ENCODE assay signal across 8 cellular contexts in genomic region chr13:19860884-19861655, GRCh38. TPM values are rescaled to one million over a fixed set of nuclear protein-coding genes. Genes with fewer than 3 reads are reported as not detected.
DNase-seq lines count a peak whose midpoint lies in the region; ATAC-seq and TF ChIP-seq lines count a peak whose summit lies in the region.

No MANE protein-coding gene starts in this region.

- peaks cover 51% of the 10 kb centered on the region for H3K36me3 Mint-ChIP-seq in CD4-positive, alpha-beta T cell (ENCODE audit: low read depth)

- ATAC-seq in CD4-positive, alpha-beta T cell (ENCODE audit: poor library complexity): no peak
- ATAC-seq in sciatic nerve: no peak

- peak overlapping the region; percentile 91 for H3K27ac Mint-ChIP-seq in CD4-positive, alpha-beta T cell

- peaks cover 45% of the 10 kb centered on the region for H3K4me1 Mint-ChIP-seq in CD4-positive, alpha-beta T cell (ENCODE audit: low read depth)

- peaks cover 12% of the 10 kb centered on the region for H3K36me3 ChIP-seq in Karpas-422 (ENCODE audit: insufficient read depth, low read length)
- H3K36me3 ChIP-seq in muscle layer of colon (ENCODE audit: insufficient read depth, low read length): no peaks in the 10 kb centered on the region

- H3K4me3 ChIP-seq in Karpas-422 (ENCODE audit: low read length) (peak overlapping the region; percentile 90), astrocyte of the spinal cord (ENCODE audit: low read depth, low read length) (peak overlapping the region; percentile 77), muscle layer of colon (ENCODE audit: low read depth in 1 of 2, low read length in 2 of 2) (no peak overlapping the region)

- H2AFZ ChIP-seq in Karpas-422 (ENCODE audit: low read length): no peak overlapping the region

- H3K79me2 ChIP-seq in Karpas-422 (ENCODE audit: low read length): peaks cover 58% of the 10 kb centered on the region

- in situ Hi-C loops in astrocyte of the spinal cord (cut with HindIII; ENCODE audit: low sequenced_read_pairs): no loop called here

- intact Hi-C loops in CD4-positive, alpha-beta T cell (cut with DNase I, micrococcal nuclease): loop anchor here (2.0 to 10.0 kb wide), 5 partner anchors 20 to 1741 kb away; partner anchors contain the start of genes EEF1AKMT1 (in 1 of the 2), MICU2 (in 1 of the 2) and MPHOSPH8 (in 1 of the 2)
- intact Hi-C loops in sciatic nerve (cut with DNase I): loop anchor here (10.0 kb wide), 1 partner anchor 94 kb away; the partner anchor contains the start of gene ZMYM2

- H3K27me3 ChIP-seq in CD4-positive, alpha-beta T cell (ENCODE audit: control insufficient read depth, insufficient read depth, low read length): no peaks in the 10 kb centered on the region
- no peaks in the 10 kb centered on the region for H3K27me3 ChIP-seq in Karpas-422 (ENCODE audit: low read length)
- no peaks in the 10 kb centered on the region for H3K27me3 ChIP-seq in muscle layer of colon (ENCODE audit: control insufficient read depth in 1 of 2, insufficient read depth in 2 of 2, low read length in 2 of 2)

- peak overlapping the region; percentile 98 for H3K4me3 Mint-ChIP-seq in CD4-positive, alpha-beta T cell

- POLR2A ChIA-PET in CD4-positive, alpha-beta T cell (lab: Charles Lee): interaction anchor here (0.6 to 5.7 kb wide), 11 partner anchors 10 to 266 kb away, joined by 3 to 74 read pairs (median 5); partner anchors contain the start of genes MPHOSPH8 and PSPC1

- H3K9ac ChIP-seq in Karpas-422 (ENCODE audit: low read length): peak overlapping the region; percentile 93
- H3K9ac ChIP-seq in muscle layer of colon (ENCODE audit: low read length): peak overlapping the region; percentile 66

- H3K4me1 ChIP-seq in Karpas-422 (ENCODE audit: low read length) (peaks cover 23% of the 10 kb centered on the region), muscle layer of colon (ENCODE audit: insufficient read depth, low read length) (peaks cover 30% of the 10 kb centered on the region)

- H3K9me3 ChIP-seq in CD4-positive, alpha-beta T cell (ENCODE audit: control insufficient read depth, low read length): no peaks in the 10 kb centered on the region
- H3K9me3 ChIP-seq in Karpas-422 (ENCODE audit: low read length) (no peaks in the 10 kb centered on the region), muscle layer of colon (ENCODE audit: low read length) (no peaks in the 10 kb centered on the region)

- no peaks in the 10 kb centered on the region for H3K27me3 Mint-ChIP-seq in CD4-positive, alpha-beta T cell

- H3K9me3 Mint-ChIP-seq in CD4-positive, alpha-beta T cell: no peaks in the 10 kb centered on the region

- peak overlapping the region; percentile 86 for H3K4me2 ChIP-seq in Karpas-422 (ENCODE audit: low read depth, low read length, poor library complexity, severe bottlenecking)

- H3K27ac ChIP-seq in CD4-positive, alpha-beta T cell (ENCODE audit: low read depth, low read length): no peak overlapping the region
- H3K27ac ChIP-seq in Karpas-422 (ENCODE audit: low read length) (no peak overlapping the region), muscle layer of colon (ENCODE audit: low read depth, low read length) (peak overlapping the region; percentile 52)

- no peak for TF ChIP-seq CTCF in CD4-positive, alpha-beta T cell (IDR thresholded peaks at IDR 0.05)
- no peak for TF ChIP-seq CTCF in astrocyte of the spinal cord (IDR thresholded peaks at IDR 0.05; ENCODE audit: low read depth, low read length)

- CTCF ChIA-PET in CD4-positive, alpha-beta T cell (lab: Charles Lee): interaction anchor here (0.6 to 1.6 kb wide), 4 partner anchors 13 to 224 kb away, joined by 3 to 8 read pairs (median 4); no protein-coding TSS in a partner anchor

- DNase-seq in CD4-positive, alpha-beta T cell: peak in 1 of 10 experiments; percentile 12
- DNase-seq in Karpas-422 (no peak), astrocyte of the spinal cord (ENCODE audit: low read depth, low spot score) (peak; percentile 64), NCI-H1436 treated with DMSO at 0.1 percent for 48 hours (lab: John Stamatoyannopoulos, UW) (no peak), sciatic nerve (ENCODE audit: low spot score) (no peak)
- DNase-seq in NK-92 treated with Interleukin-12 subunit alpha and Interleukin-12 subunit beta, amount 100 ng/mL, for 24 hours (lab: John Stamatoyannopoulos, UW): no peak
- DNase-seq in activated effector memory CD4-positive, alpha-beta T cell treated with anti-CD3 and anti-CD28 coated beads, Interleukin-2, amount 50 U/mL, for 16 hours: no peak

- no peaks in the 10 kb centered on the region for H3K9me2 ChIP-seq in Karpas-422 (replicated peaks; ENCODE audit: insufficient read depth, low read length)

- no peaks in the 10 kb centered on the region for H4K20me1 ChIP-seq in Karpas-422 (ENCODE audit: insufficient read depth, low read depth, low read length)

RNA-seq across cellular contexts. Expression of gene ZMYM5, which starts 2.4 kb away (rescaled TPM):
- 10 to 100 TPM; 29.2 to 32.1 TPM for total RNA-seq in CD4-positive, alpha-beta T cell
- 7.1 and 27.9 TPM in 2 replicates for total RNA-seq in Karpas-422 (2014; rRNA removed; shearing (Covaris generic); ENCODE audit: low replicate concordance)
- 19.9 TPM for total RNA-seq in sciatic nerve

Comparison
In these comparisons a context has a peak if more than half of its experiments do, and no peak if none do; other contexts are left out.
1. H3K4me3 ChIP-seq: peak in Karpas-422 (single experiment) and astrocyte of the spinal cord (single experiment); none in muscle layer of colon (0 of 2).